ENCODE assay signal across 10 cellular contexts in genomic region chr10:58641095-58641531, GRCh38.
DNase-seq lines count a peak whose midpoint lies in the region; ATAC-seq, FAIRE-seq and TF ChIP-seq lines count a peak whose summit lies in the region.
"Had no signal": no experiment of that assay in that cellular context is flagged by ENCODE, and none has a peak within 500 bp of the region (broad histone marks: within the 10 kb centered on the region; RNA-seq: fewer than 3 reads in every experiment).

No MANE protein-coding gene starts in this region.

- no peak for FAIRE-seq in pancreas (lab: Jason Lieb, UNC)

- H3K9me3 ChIP-seq in pancreas: no peaks in the 10 kb centered on the region
- H3K9me3 ChIP-seq: thoracic aorta had no signal

- no peaks in the 10 kb centered on the region for H3K36me3 ChIP-seq in pancreas
- H3K36me3 ChIP-seq: thoracic aorta had no signal

- peaks cover 0 to 1% of the 10 kb centered on the region in 2 donors for H3K4me1 Mint-ChIP-seq in stimulated activated naive B cell treated with anti-CD40 and anti-IgM and Interleukin-4, amounts not matched to agents 10 μg/mL and 1 μg/mL and 100 μg/mL, for 72 hours

- TF ChIP-seq CTCF in cardiac fibroblast (IDR thresholded peaks at IDR 0.05; ENCODE audit: low read depth, low read length) (peak; percentile 9), pancreas (IDR thresholded peaks at IDR 0.05) (no peak)

- H3K36me3 Mint-ChIP-seq in stimulated activated naive B cell treated with anti-CD40 and anti-IgM and Interleukin-4, amounts not matched to agents 10 μg/mL and 1 μg/mL and 100 μg/mL, for 72 hours: no peaks in the 10 kb centered on the region

- no peak overlapping the region for H3K4me3 ChIP-seq in cardiac fibroblast (replicated peaks in 1 of 2; ENCODE audit: low read depth in 2 of 2, low read length in 2 of 2)
- no peak overlapping the region for H3K4me3 ChIP-seq in pancreas
- H3K4me3 ChIP-seq: thoracic aorta had no signal

- WGBS in pancreas, 2 donors: 13 to 16% methylated on average over 5 of the region's 5 CpGs

- H3K4me1 ChIP-seq in pancreas: peaks cover 0 to 17% (median 4%) of the 10 kb centered on the region in 3 donors

- peak; percentile 97 for DNase-seq in EL
- DNase-seq in NCI-H1092 (lab: John Stamatoyannopoulos, UW): peak; percentile 8
- DNase-seq in cardiac fibroblast (ENCODE audit: low read depth in 2 of 2): peak; percentile 94 to 98
- DNase-seq in pancreas: no peak
- DNase-seq in stimulated activated naive B cell treated with anti-CD40 and anti-IgM and Interleukin-4, amounts not matched to agents 10 μg/mL and 1 μg/mL and 100 μg/mL, for 72 hours: no peak
- no peak for DNase-seq in activated CD4-positive, alpha-beta T cell treated with anti-CD3 and anti-CD28 coated beads, Interleukin-2, amount 50 U/mL, for 4 hours
- DNase-seq in OCI-M2 (lab: John Stamatoyannopoulos, UW; ENCODE audit: unreplicated experiment): no peak
- DNase-seq: activated CD4-positive, CD25-positive, alpha-beta regulatory T cell treated with anti-CD3 and anti-CD28 coated beads, Interleukin-2, amount 50 U/mL, for 72 hours had no signal

- H3K27me3 ChIP-seq in pancreas: no peaks in the 10 kb centered on the region

- no peak overlapping the region for H3K4me3 Mint-ChIP-seq in stimulated activated naive B cell treated with anti-CD40 and anti-IgM and Interleukin-4, amounts not matched to agents 10 μg/mL and 1 μg/mL and 100 μg/mL, for 72 hours

- no peaks in the 10 kb centered on the region for H3K9me3 Mint-ChIP-seq in stimulated activated naive B cell treated with anti-CD40 and anti-IgM and Interleukin-4, amounts not matched to agents 10 μg/mL and 1 μg/mL and 100 μg/mL, for 72 hours

- intact Hi-C loops in pancreas (cut with DNase I): no loop called here

- H3K27me3 Mint-ChIP-seq in stimulated activated naive B cell treated with anti-CD40 and anti-IgM and Interleukin-4, amounts not matched to agents 10 μg/mL and 1 μg/mL and 100 μg/mL, for 72 hours: peaks cover 3 to 6% of the 10 kb centered on the region in 2 donors

- no peak overlapping the region for H3K27ac ChIP-seq in pancreas
- H3K27ac ChIP-seq: thoracic aorta had no signal

- H3K27ac Mint-ChIP-seq in stimulated activated naive B cell treated with anti-CD40 and anti-IgM and Interleukin-4, amounts not matched to agents 10 μg/mL and 1 μg/mL and 100 μg/mL, for 72 hours: no peak overlapping the region

- ATAC-seq in pancreas (peak in 3 of 4 donors; percentile 29 to 53 (median 49)), HG03175 (IDR thresholded peaks at IDR 0.05; ENCODE audit: unreplicated experiment) (no peak)
- ATAC-seq in stimulated activated naive B cell treated with anti-CD40 and anti-IgM and Interleukin-4, amounts not matched to agents 10 μg/mL and 1 μg/mL and 100 μg/mL, for 72 hours (replicated peaks): no peak

Comparison
In these comparisons a context has a peak if more than half of its experiments do, and no peak if none do; other contexts are left out.
1. DNase-seq: peak in EL (single experiment), NCI-H1092 (single experiment) and cardiac fibroblast (2 of 2); none in pancreas (0 of 6), stimulated activated naive B cell treated with anti-CD40 and anti-IgM and Interleukin-4, amounts not matched to agents 10 μg/mL and 1 μg/mL and 100 μg/mL, for 72 hours (single experiment), activated CD4-positive, alpha-beta T cell treated with anti-CD3 and anti-CD28 coated beads, Interleukin-2, amount 50 U/mL, for 4 hours (0 of 2) and OCI-M2 (single experiment).
2. ATAC-seq: peak in pancreas (3 of 4); none in stimulated activated naive B cell treated with anti-CD40 and anti-IgM and Interleukin-4, amounts not matched to agents 10 μg/mL and 1 μg/mL and 100 μg/mL, for 72 hours (0 of 2) and HG03175 (single experiment).